ENCODE assay signal across 2 cellular contexts in the genomic region with DNA sequence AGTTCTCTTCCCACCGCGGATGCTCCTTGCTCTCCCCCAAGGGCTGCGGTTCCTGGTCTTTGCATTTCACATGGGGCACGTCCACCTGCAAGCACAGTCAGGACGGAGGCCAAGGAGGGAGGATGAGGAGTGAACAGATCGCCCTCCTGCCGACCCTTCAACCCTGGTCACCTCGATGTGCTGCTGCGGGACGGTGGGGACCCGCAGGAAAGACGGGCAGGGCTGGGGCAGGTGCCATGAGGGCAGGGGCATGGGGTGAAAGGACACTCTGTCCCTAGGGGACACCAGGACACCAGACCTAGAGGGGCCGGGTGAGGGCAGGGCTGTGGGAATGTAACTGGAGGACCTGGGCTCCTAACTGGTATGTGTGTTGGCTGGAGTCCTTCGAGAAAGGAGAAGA.
TF ChIP-seq lines count a peak whose summit lies in the region.

No MANE protein-coding gene starts in this region.

TF ChIP-seq in WTC11, 78 proteins besides CTCF, POLR2A, EP300 and RAD21:
- no peak for TF ChIP-seq ZNF232 (CRISPR knock-in tag; IDR thresholded peaks at IDR 0.05)
- TF ChIP-seq, protein P1, sequence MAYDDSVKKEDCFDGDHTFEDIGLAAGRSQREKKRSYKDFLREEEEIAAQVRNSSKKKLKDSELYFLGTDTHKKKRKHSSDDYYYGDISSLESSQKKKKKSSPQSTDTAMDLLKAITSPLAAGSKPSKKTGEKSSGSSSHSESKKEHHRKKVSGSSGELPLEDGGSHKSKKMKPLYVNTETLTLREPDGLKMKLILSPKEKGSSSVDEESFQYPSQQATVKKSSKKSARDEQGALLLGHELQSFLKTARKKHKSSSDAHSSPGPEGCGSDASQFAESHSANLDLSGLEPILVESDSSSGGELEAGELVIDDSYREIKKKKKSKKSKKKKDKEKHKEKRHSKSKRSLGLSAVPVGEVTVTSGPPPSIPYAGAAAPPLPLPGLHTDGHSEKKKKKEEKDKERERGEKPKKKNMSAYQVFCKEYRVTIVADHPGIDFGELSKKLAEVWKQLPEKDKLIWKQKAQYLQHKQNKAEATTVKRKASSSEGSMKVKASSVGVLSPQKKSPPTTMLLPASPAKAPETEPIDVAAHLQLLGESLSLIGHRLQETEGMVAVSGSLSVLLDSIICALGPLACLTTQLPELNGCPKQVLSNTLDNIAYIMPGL (CRISPR knock-in tag; IDR thresholded peaks at IDR 0.05), result no peak
- no peak for TF ChIP-seq SMAD4 (CRISPR knock-in tag; IDR thresholded peaks at IDR 0.05)
- no peak for TF ChIP-seq TP53 (CRISPR knock-in tag; IDR thresholded peaks at IDR 0.05)
- TF ChIP-seq IRF2 (CRISPR knock-in tag; IDR thresholded peaks at IDR 0.05; ENCODE audit: borderline replicate concordance, low read depth), result no peak
TF ChIP-seq in WTC11: peak in this region for 0.

TF ChIP-seq in H1, 55 proteins besides CTCF, POLR2A, EP300 and RAD21:
- no peak for TF ChIP-seq NANOG (IDR thresholded peaks at IDR 0.05; ENCODE audit: insufficient read depth, low read depth, low read length, poor library complexity, severe bottlenecking)
- no peak for TF ChIP-seq EGR1 (IDR thresholded peaks at IDR 0.05; ENCODE audit: borderline replicate concordance, low read depth, low read length)
- TF ChIP-seq SP2 (IDR thresholded peaks at IDR 0.05; ENCODE audit: low read length), result no peak
- no peak for TF ChIP-seq SRF (IDR thresholded peaks at IDR 0.05; ENCODE audit: low read depth, low read length)
- TF ChIP-seq, protein P2, sequence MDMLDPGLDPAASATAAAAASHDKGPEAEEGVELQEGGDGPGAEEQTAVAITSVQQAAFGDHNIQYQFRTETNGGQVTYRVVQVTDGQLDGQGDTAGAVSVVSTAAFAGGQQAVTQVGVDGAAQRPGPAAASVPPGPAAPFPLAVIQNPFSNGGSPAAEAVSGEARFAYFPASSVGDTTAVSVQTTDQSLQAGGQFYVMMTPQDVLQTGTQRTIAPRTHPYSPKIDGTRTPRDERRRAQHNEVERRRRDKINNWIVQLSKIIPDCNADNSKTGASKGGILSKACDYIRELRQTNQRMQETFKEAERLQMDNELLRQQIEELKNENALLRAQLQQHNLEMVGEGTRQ (IDR thresholded peaks at IDR 0.05; ENCODE audit: low read length), result no peak
- TF ChIP-seq TBP (IDR thresholded peaks at IDR 0.05; ENCODE audit: low read depth, low read length), result no peak
- no peak for TF ChIP-seq TCF12 (IDR thresholded peaks at IDR 0.05; ENCODE audit: low read depth, low read length)
- TF ChIP-seq CHD1 (IDR thresholded peaks at IDR 0.05; ENCODE audit: low read depth, low read length), result no peak
- no peak for TF ChIP-seq CTBP2 (IDR thresholded peaks at IDR 0.05; ENCODE audit: borderline replicate concordance, insufficient read depth, insufficient read length, low read length)
- no peak for TF ChIP-seq SIX5 (IDR thresholded peaks at IDR 0.05; ENCODE audit: low read depth, low read length)
- no peak for TF ChIP-seq CHD2 (IDR thresholded peaks at IDR 0.05; ENCODE audit: low read length)
- no peak for TF ChIP-seq CREB1 (IDR thresholded peaks at IDR 0.05)
